Comparison of ENCODE assay signal across 14 cellular contexts in genomic region chr9:36504154-36504550, GRCh38.
DNase-seq lines count a peak whose midpoint lies in the region; ATAC-seq lines count a peak whose summit lies in the region.
"Had no signal": no experiment of that assay in that cellular context is flagged by ENCODE, and none has a peak within 500 bp of the region (broad histone marks: within the 10 kb centered on the region; RNA-seq: fewer than 3 reads in every experiment).

No MANE protein-coding gene starts in this region.

- ATAC-seq in HG03175 (IDR thresholded peaks at IDR 0.05; ENCODE audit: unreplicated experiment) (no peak), HG02870 (IDR thresholded peaks at IDR 0.05; ENCODE audit: unreplicated experiment) (no peak)
- ATAC-seq: PC-3 had no signal

- peak overlapping the region; percentile 33 for H3K4me3 Mint-ChIP-seq in activated naive CD8-positive, alpha-beta T cell

- H3K27ac Mint-ChIP-seq in activated naive CD8-positive, alpha-beta T cell = peak overlapping the region; percentile 4

- H3K4me1 Mint-ChIP-seq in activated naive CD8-positive, alpha-beta T cell (ENCODE audit: low read depth) = peaks cover 25% of the 10 kb centered on the region

- no peaks in the 10 kb centered on the region for H3K9me3 Mint-ChIP-seq in activated naive CD8-positive, alpha-beta T cell (ENCODE audit: low read depth)

- peak; percentile 12 for DNase-seq in stimulated activated CD4-positive, alpha-beta T cell treated with anti-CD3 and anti-CD28 coated beads, Interleukin-4, amount 100 ng/mL, for 1 hour
- DNase-seq in stimulated activated CD4-positive, alpha-beta T cell treated with anti-CD3 and anti-CD28 coated beads, Interleukin-1b, Interleukin-23, amount 100 ng/mL, for 48 hours = no peak
- DNase-seq in NCI-H82 treated with DMSO at 0.1 percent for 48 hours (lab: John Stamatoyannopoulos, UW; ENCODE audit: unreplicated experiment) = peak; percentile 15
- DNase-seq in KG1 (lab: John Stamatoyannopoulos, UW) = no peak
- DNase-seq: brain microvascular endothelial cell, foreskin melanocyte, GDM1, midbrain, NCI-H1092 treated with DMSO at 0.1 percent for 48 hours, NCI-H526, PC-3 had no signal

- H3K27me3 Mint-ChIP-seq in activated naive CD8-positive, alpha-beta T cell = no peaks in the 10 kb centered on the region

- H3K36me3 Mint-ChIP-seq in activated naive CD8-positive, alpha-beta T cell = no peaks in the 10 kb centered on the region

Comparison
In these comparisons a context has a peak if more than half of its experiments do, and no peak if none do; other contexts are left out.
1. DNase-seq: peak in stimulated activated CD4-positive, alpha-beta T cell treated with anti-CD3 and anti-CD28 coated beads, Interleukin-4, amount 100 ng/mL, for 1 hour (single experiment) and NCI-H82 treated with DMSO at 0.1 percent for 48 hours (single experiment); none in stimulated activated CD4-positive, alpha-beta T cell treated with anti-CD3 and anti-CD28 coated beads, Interleukin-1b, Interleukin-23, amount 100 ng/mL, for 48 hours (single experiment) and KG1 (single experiment).